ENCODE assay signal across 15 cellular contexts in genomic region chr5:87339986-87340385, GRCh38.
DNase-seq lines count a peak whose midpoint lies in the region; ATAC-seq and TF ChIP-seq lines count a peak whose summit lies in the region.
"Had no signal": no experiment of that assay in that cellular context is flagged by ENCODE, and none has a peak within 500 bp of the region (broad histone marks: within the 10 kb centered on the region; RNA-seq: fewer than 3 reads in every experiment).

No MANE protein-coding gene starts in this region.

- no peak overlapping the region for H3K27ac ChIP-seq in CD8-positive, alpha-beta memory T cell (ENCODE audit: low read depth, low read length)
- H3K27ac ChIP-seq: colonic mucosa, epithelial cell of prostate, right lobe of liver had no signal

- POLR2A ChIA-PET in CD8-positive, alpha-beta memory T cell (lab: Charles Lee), result interaction anchor here (1.1 kb wide), 1 partner anchor 11 kb away, joined by 5 read pairs; no protein-coding TSS in a partner anchor

- no peak for DNase-seq in CD8-positive, alpha-beta memory T cell
- DNase-seq in HFFc6, result peak; percentile 6
- DNase-seq in activated naive CD8-positive, alpha-beta T cell treated with anti-CD3 and anti-CD28 coated beads for 36 hours, result no peak
- no peak for DNase-seq in stimulated activated effector memory CD8-positive, alpha-beta T cell treated with anti-CD3 and anti-CD28 coated beads, Interleukin-12 subunit alpha, Interleukin-12 subunit beta, amount 100 ng/mL, for 72 hours (ENCODE audit: low spot score in 2 of 2)
- DNase-seq in stimulated activated naive CD4-positive, alpha-beta T cell treated with Interleukin-2 at 50 U/mL for 16 hours (lab: John Stamatoyannopoulos, UW), result no peak
- no peak for DNase-seq in activated naive CD4-positive, alpha-beta T cell treated with anti-CD3 and anti-CD28 coated beads, Interleukin-2, amount 50 U/mL, for 72 hours (ENCODE audit: low spot score in 2 of 2)
- DNase-seq: colonic mucosa; NCI-H524; nucleus accumbens; right lobe of liver; stimulated activated CD4-positive, alpha-beta T cell treated with anti-CD3 and anti-CD28 coated beads, Interleukin-2, amount 100 ng/mL, for 48 hours had no signal

- H3K27me3 ChIP-seq in CD8-positive, alpha-beta memory T cell (ENCODE audit: insufficient read depth, low read length, poor library complexity, severe bottlenecking), result no peaks in the 10 kb centered on the region
- H3K27me3 ChIP-seq: colonic mucosa, right lobe of liver had no signal

- no peaks in the 10 kb centered on the region for H3K9me3 ChIP-seq in CD8-positive, alpha-beta memory T cell (ENCODE audit: low read length)
- H3K9me3 ChIP-seq: colonic mucosa, right lobe of liver had no signal

- no peaks in the 10 kb centered on the region for H3K27me3 Mint-ChIP-seq in CD8-positive, alpha-beta memory T cell
- peaks cover 3% of the 10 kb centered on the region for H3K27me3 Mint-ChIP-seq in HFFc6 (ENCODE audit: insufficient read depth)
- no peaks in the 10 kb centered on the region for H3K27me3 Mint-ChIP-seq in activated naive CD8-positive, alpha-beta T cell treated with anti-CD3 and anti-CD28 coated beads for 36 hours

- no peak overlapping the region for H3K4me3 ChIP-seq in CD8-positive, alpha-beta memory T cell (ENCODE audit: low read length)
- H3K4me3 ChIP-seq: colonic mucosa, right lobe of liver had no signal

- peaks cover 0 to 3% (median 0%) of the 10 kb centered on the region in 5 donors for H3K9me3 Mint-ChIP-seq in CD8-positive, alpha-beta memory T cell
- no peaks in the 10 kb centered on the region for H3K9me3 Mint-ChIP-seq in HFFc6
- peaks cover 8% of the 10 kb centered on the region for H3K9me3 Mint-ChIP-seq in activated naive CD8-positive, alpha-beta T cell treated with anti-CD3 and anti-CD28 coated beads for 36 hours
- no peaks in the 10 kb centered on the region for H3K9me3 Mint-ChIP-seq in stimulated activated effector memory CD8-positive, alpha-beta T cell treated with anti-CD3 and anti-CD28 coated beads, Interleukin-12 subunit alpha, Interleukin-12 subunit beta, amount 100 ng/mL, for 72 hours
- peaks cover 3 to 17% of the 10 kb centered on the region in 2 donors for H3K9me3 Mint-ChIP-seq in activated naive CD4-positive, alpha-beta T cell treated with anti-CD3 and anti-CD28 coated beads, Interleukin-2, amount 50 U/mL, for 72 hours
- H3K9me3 Mint-ChIP-seq: CD14-positive monocyte had no signal

- no peak for TF ChIP-seq CTCF in HFFc6 (IDR thresholded peaks at IDR 0.05)

- H3K4me3 Mint-ChIP-seq in CD8-positive, alpha-beta memory T cell, result peak overlapping the region in 1 of 7 donors; percentile 5
- no peak overlapping the region for H3K4me3 Mint-ChIP-seq in HFFc6
- no peak overlapping the region for H3K4me3 Mint-ChIP-seq in activated naive CD8-positive, alpha-beta T cell treated with anti-CD3 and anti-CD28 coated beads for 36 hours
- H3K4me3 Mint-ChIP-seq in stimulated activated effector memory CD8-positive, alpha-beta T cell treated with anti-CD3 and anti-CD28 coated beads, Interleukin-12 subunit alpha, Interleukin-12 subunit beta, amount 100 ng/mL, for 72 hours, result peak overlapping the region; percentile 42
- H3K4me3 Mint-ChIP-seq: mesothelial cell of epicardium had no signal

- peaks cover 5% of the 10 kb centered on the region for H3K36me3 ChIP-seq in CD8-positive, alpha-beta memory T cell (ENCODE audit: insufficient read depth, low read length)
- H3K36me3 ChIP-seq: colonic mucosa had no signal

- ATAC-seq in stimulated activated effector memory CD8-positive, alpha-beta T cell treated with anti-CD3 and anti-CD28 coated beads, Interleukin-12 subunit alpha, Interleukin-12 subunit beta, amount 100 ng/mL, for 72 hours, result no peak
- no peak for ATAC-seq in HG03039 (IDR thresholded peaks at IDR 0.05; ENCODE audit: unreplicated experiment)
- no peak for ATAC-seq in activated naive CD4-positive, alpha-beta T cell treated with anti-CD3 and anti-CD28 coated beads, Interleukin-2, amount 50 U/mL, for 72 hours

- peaks cover 20 to 46% (median 21%) of the 10 kb centered on the region in 3 donors for H3K36me3 Mint-ChIP-seq in CD8-positive, alpha-beta memory T cell
- H3K36me3 Mint-ChIP-seq in HFFc6 (ENCODE audit: low read depth), result peaks cover 71% of the 10 kb centered on the region
- H3K36me3 Mint-ChIP-seq in activated naive CD8-positive, alpha-beta T cell treated with anti-CD3 and anti-CD28 coated beads for 36 hours, result peaks cover 52% of the 10 kb centered on the region
- peaks cover 53% of the 10 kb centered on the region for H3K36me3 Mint-ChIP-seq in stimulated activated effector memory CD8-positive, alpha-beta T cell treated with anti-CD3 and anti-CD28 coated beads, Interleukin-12 subunit alpha, Interleukin-12 subunit beta, amount 100 ng/mL, for 72 hours
- H3K36me3 Mint-ChIP-seq in activated naive CD4-positive, alpha-beta T cell treated with anti-CD3 and anti-CD28 coated beads, Interleukin-2, amount 50 U/mL, for 72 hours, result peaks cover 18 to 49% of the 10 kb centered on the region in 2 donors

- H3K4me1 ChIP-seq in CD8-positive, alpha-beta memory T cell (ENCODE audit: insufficient read depth, low read length), result peaks cover 16% of the 10 kb centered on the region
- H3K4me1 ChIP-seq: colonic mucosa, right lobe of liver had no signal

- H3K27ac Mint-ChIP-seq in CD8-positive, alpha-beta memory T cell, result peak overlapping the region; percentile 35 to 98 (median 87)
- 0 out of 2 replicates have a peak overlapping the region, but pooled peaks have one; percentile 12 for H3K27ac Mint-ChIP-seq in HFFc6
- peak overlapping the region; percentile 43 for H3K27ac Mint-ChIP-seq in activated naive CD8-positive, alpha-beta T cell treated with anti-CD3 and anti-CD28 coated beads for 36 hours
- H3K27ac Mint-ChIP-seq in stimulated activated effector memory CD8-positive, alpha-beta T cell treated with anti-CD3 and anti-CD28 coated beads, Interleukin-12 subunit alpha, Interleukin-12 subunit beta, amount 100 ng/mL, for 72 hours, result peak overlapping the region; percentile 74
- peak overlapping the region in 1 of 2 donors; percentile 58 for H3K27ac Mint-ChIP-seq in activated naive CD4-positive, alpha-beta T cell treated with anti-CD3 and anti-CD28 coated beads, Interleukin-2, amount 50 U/mL, for 72 hours
- H3K27ac Mint-ChIP-seq: mesothelial cell of epicardium had no signal

- CTCF ChIA-PET in CD8-positive, alpha-beta memory T cell (lab: Charles Lee), result interaction anchor here (1.0 kb wide), 1 partner anchor 72 kb away, joined by 3 read pairs; no protein-coding TSS in a partner anchor

- H3K4me1 Mint-ChIP-seq in CD8-positive, alpha-beta memory T cell, result peaks cover 25 to 49% (median 28%) of the 10 kb centered on the region in 3 donors
- peaks cover 21% of the 10 kb centered on the region for H3K4me1 Mint-ChIP-seq in HFFc6 (ENCODE audit: low read depth)
- peaks cover 21% of the 10 kb centered on the region for H3K4me1 Mint-ChIP-seq in activated naive CD8-positive, alpha-beta T cell treated with anti-CD3 and anti-CD28 coated beads for 36 hours
- peaks cover 20% of the 10 kb centered on the region for H3K4me1 Mint-ChIP-seq in stimulated activated effector memory CD8-positive, alpha-beta T cell treated with anti-CD3 and anti-CD28 coated beads, Interleukin-12 subunit alpha, Interleukin-12 subunit beta, amount 100 ng/mL, for 72 hours
- H3K4me1 Mint-ChIP-seq: mesothelial cell of epicardium had no signal
